28 cellular contexts compared by ENCODE assay signal in the genomic region with DNA sequence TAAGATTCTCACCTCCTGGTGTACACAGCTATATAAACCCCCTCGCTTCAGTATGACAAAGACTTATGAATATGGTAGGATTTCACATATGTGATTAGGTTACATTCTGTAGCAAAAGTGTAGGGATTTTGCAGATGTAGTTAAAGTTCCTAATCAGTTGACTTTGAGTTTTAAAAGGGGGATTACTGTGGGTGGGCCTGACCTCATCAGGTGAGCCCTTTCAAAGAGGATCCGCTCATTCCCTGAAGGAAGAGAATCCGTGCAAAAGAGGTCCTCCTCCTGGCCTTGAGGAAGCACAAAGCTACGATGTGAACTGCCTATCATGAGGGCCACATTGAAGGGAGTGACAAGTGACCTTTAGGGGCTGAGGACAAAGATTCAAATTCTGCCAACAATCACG.
"Had no signal": no experiment of that assay in that cellular context is flagged by ENCODE, and none has a peak within 500 bp of the region (broad histone marks: within the 10 kb centered on the region; RNA-seq: fewer than 3 reads in every experiment).

No MANE protein-coding gene starts in this region.

- H3K4me3 ChIP-seq: stomach, suprapubic skin, testis, thoracic aorta, thyroid gland, tibial artery, tibial nerve, transverse colon, upper lobe of left lung, upper lobe of right lung, uterus, vagina had no signal

- H3K27me3 ChIP-seq: stomach, suprapubic skin, testis, thyroid gland, tibial nerve, transverse colon, upper lobe of left lung, uterus, vagina had no signal

- H3K27ac ChIP-seq: stomach, suprapubic skin, testis, thoracic aorta, thyroid gland, tibial artery, tibial nerve, transverse colon, upper lobe of left lung, upper lobe of right lung, uterus, vagina had no signal

- FAIRE-seq: urothelium cell line had no signal

- H3K4me1 ChIP-seq: stomach, suprapubic skin, testis, thyroid gland, tibial artery, tibial nerve, transverse colon, upper lobe of left lung, upper lobe of right lung, uterus, vagina had no signal

- H3K9me3 ChIP-seq: suprapubic skin, testis, thyroid gland, upper lobe of right lung, uterus, vagina had no signal

- H3K4me1 Mint-ChIP-seq: stimulated activated effector memory CD8-positive, alpha-beta T cell treated with anti-CD3 and anti-CD28 coated beads, Interleukin-12 subunit alpha, Interleukin-12 subunit beta, amount 100 ng/mL, for 72 hours; stimulated activated memory B cell treated with anti-CD40 and anti-IgM and Interleukin-4, amounts not matched to agents 10 μg/mL and 1 μg/mL and 100 μg/mL, for 72 hours; stimulated activated naive B cell treated with anti-CD40 and anti-IgM and Interleukin-4, amounts not matched to agents 10 μg/mL and 1 μg/mL and 100 μg/mL, for 72 hours; stimulated activated naive CD8-positive, alpha-beta T cell treated with anti-CD3 and anti-CD28 coated beads, Interleukin-15, amount 100 ng/mL, for 72 hours had no signal

- DNase-seq: stimulated activated CD4-positive, alpha-beta T cell treated with anti-CD3 and anti-CD28 coated beads, Interleukin-4, amount 100 ng/mL, for 1 hour; stimulated activated CD4-positive, alpha-beta T cell treated with anti-CD3 and anti-CD28 coated beads, Interleukin-4, amount 100 ng/mL, for 24 hours; stimulated activated CD4-positive, alpha-beta T cell treated with anti-CD3 and anti-CD28 coated beads, Interleukin-4, amount 100 ng/mL, for 4 hours; stimulated activated CD8-positive, alpha-beta memory T cell treated with anti-CD3 and anti-CD28 coated beads, Interleukin-4, amount 100 ng/mL, for 48 hours; stimulated activated naive B cell treated with anti-CD40 and anti-IgM and Interleukin-4, amounts not matched to agents 10 μg/mL and 1 μg/mL and 100 μg/mL, for 72 hours; stimulated activated naive CD4-positive, alpha-beta T cell; stimulated activated naive CD4-positive, alpha-beta T cell treated with Interleukin-2 at 50 U/mL for 16 hours; stimulated activated naive CD8-positive, alpha-beta T cell treated with anti-CD3 and anti-CD28 coated beads, Interleukin-15, amount 100 ng/mL, for 72 hours; stimulated activated naive CD8-positive, alpha-beta T cell treated with anti-CD3 and anti-CD28 coated beads, Interleukin-15, Interleukin-2, amounts not matched to agents 100 U/mL and 50 U/mL, for 24 hours; stomach; substantia nigra; testis; thyroid gland; tibial artery; transverse colon; trophoblast cell; upper lobe of left lung; upper lobe of right lung; uterus had no signal

- H3K36me3 Mint-ChIP-seq: stimulated activated effector memory CD8-positive, alpha-beta T cell treated with anti-CD3 and anti-CD28 coated beads, Interleukin-12 subunit alpha, Interleukin-12 subunit beta, amount 100 ng/mL, for 72 hours; stimulated activated memory B cell treated with anti-CD40 and anti-IgM and Interleukin-4, amounts not matched to agents 10 μg/mL and 1 μg/mL and 100 μg/mL, for 72 hours had no signal

- H3K36me3 ChIP-seq: stomach, suprapubic skin, thoracic aorta, thyroid gland, tibial artery, tibial nerve, transverse colon, upper lobe of left lung, upper lobe of right lung, uterus, vagina had no signal

- ATAC-seq: stimulated activated effector memory CD8-positive, alpha-beta T cell treated with anti-CD3 and anti-CD28 coated beads, Interleukin-12 subunit alpha, Interleukin-12 subunit beta, amount 100 ng/mL, for 72 hours; stimulated activated memory B cell treated with anti-CD40 and anti-IgM and Interleukin-4, amounts not matched to agents 10 μg/mL and 1 μg/mL and 100 μg/mL, for 72 hours; stimulated activated naive B cell treated with anti-CD40 and anti-IgM and Interleukin-4, amounts not matched to agents 10 μg/mL and 1 μg/mL and 100 μg/mL, for 72 hours; stimulated activated naive CD8-positive, alpha-beta T cell treated with anti-CD3 and anti-CD28 coated beads, Interleukin-15, amount 100 ng/mL, for 72 hours; stimulated activated naive CD8-positive, alpha-beta T cell treated with anti-CD3 and anti-CD28 coated beads, Interleukin-15, Interleukin-2, amounts not matched to agents 100 U/mL and 50 U/mL, for 24 hours; upper lobe of right lung had no signal

- H3K27ac Mint-ChIP-seq: stimulated activated effector memory CD8-positive, alpha-beta T cell treated with anti-CD3 and anti-CD28 coated beads, Interleukin-12 subunit alpha, Interleukin-12 subunit beta, amount 100 ng/mL, for 72 hours; stimulated activated memory B cell treated with anti-CD40 and anti-IgM and Interleukin-4, amounts not matched to agents 10 μg/mL and 1 μg/mL and 100 μg/mL, for 72 hours; stimulated activated naive B cell treated with anti-CD40 and anti-IgM and Interleukin-4, amounts not matched to agents 10 μg/mL and 1 μg/mL and 100 μg/mL, for 72 hours; stimulated activated naive CD8-positive, alpha-beta T cell treated with anti-CD3 and anti-CD28 coated beads, Interleukin-15, amount 100 ng/mL, for 72 hours; stimulated activated naive CD8-positive, alpha-beta T cell treated with anti-CD3 and anti-CD28 coated beads, Interleukin-15, Interleukin-2, amounts not matched to agents 100 ng/mL and 50 ng/mL, for 24 hours; type B pancreatic cell had no signal

- H3K4me3 Mint-ChIP-seq: stimulated activated effector memory CD8-positive, alpha-beta T cell treated with anti-CD3 and anti-CD28 coated beads, Interleukin-12 subunit alpha, Interleukin-12 subunit beta, amount 100 ng/mL, for 72 hours; stimulated activated memory B cell treated with anti-CD40 and anti-IgM and Interleukin-4, amounts not matched to agents 10 μg/mL and 1 μg/mL and 100 μg/mL, for 72 hours; stimulated activated naive B cell treated with anti-CD40 and anti-IgM and Interleukin-4, amounts not matched to agents 10 μg/mL and 1 μg/mL and 100 μg/mL, for 72 hours; stimulated activated naive CD8-positive, alpha-beta T cell treated with anti-CD3 and anti-CD28 coated beads, Interleukin-15, amount 100 ng/mL, for 72 hours; stimulated activated naive CD8-positive, alpha-beta T cell treated with anti-CD3 and anti-CD28 coated beads, Interleukin-15, Interleukin-2, amounts not matched to agents 100 ng/mL and 50 ng/mL, for 24 hours; type B pancreatic cell had no signal

- H3K27me3 Mint-ChIP-seq: type B pancreatic cell had no signal
